ENCODE assay signal across 20 cellular contexts in genomic region chr15:68699124-68699880, GRCh38.
DNase-seq lines count a peak whose midpoint lies in the region; ATAC-seq, FAIRE-seq and TF ChIP-seq lines count a peak whose summit lies in the region.
"Had no signal": no experiment of that assay in that cellular context is flagged by ENCODE, and none has a peak within 500 bp of the region (broad histone marks: within the 10 kb centered on the region; RNA-seq: fewer than 3 reads in every experiment).

No MANE protein-coding gene starts in this region.

- H2BK20ac ChIP-seq in H1 (ENCODE audit: low read length), result 0 out of 2 replicates have a peak overlapping the region, but pooled peaks have one; percentile 72

- ATAC-seq in heart right ventricle (peak in 3 of 8 donors; percentile 2 to 16 (median 6)), GM18907 (IDR thresholded peaks at IDR 0.05; ENCODE audit: unreplicated experiment) (no peak)
- ATAC-seq: CD8-positive, alpha-beta T cell; foreskin keratinocyte; left lung; stimulated activated effector memory CD8-positive, alpha-beta T cell treated with anti-CD3 and anti-CD28 coated beads, Interleukin-12 subunit alpha, Interleukin-12 subunit beta, amount 100 ng/mL, for 72 hours had no signal

- peak overlapping the region; percentile 81; the same call in 1 of the 2 replicates for H2BK15ac ChIP-seq in H1 (ENCODE audit: low read length)

- TF ChIP-seq CTCF in heart right ventricle (IDR thresholded peaks at IDR 0.05), result no peak
- TF ChIP-seq CTCF in H1 (IDR thresholded peaks at IDR 0.05; ENCODE audit: control extremely low read depth in 1 of 3, insufficient read depth in 1 of 3, low read depth in 1 of 3, low read length in 3 of 3), result no peak
- TF ChIP-seq CTCF in osteoblast (IDR thresholded peaks at IDR 0.05; ENCODE audit: extremely low read depth, low read depth, low read length), result no peak

- FAIRE-seq in H1 (lab: Jason Lieb, UNC), result no peak
- FAIRE-seq: endothelial cell of umbilical vein had no signal

- H2AFZ ChIP-seq in H1 (ENCODE audit: low read length) (no peak overlapping the region), osteoblast (ENCODE audit: low read length) (no peak overlapping the region)

- no peak overlapping the region for H4K5ac ChIP-seq in H1 (ENCODE audit: insufficient read length, low read depth, low read length)

- H4K91ac ChIP-seq in H1 (replicated peaks; ENCODE audit: insufficient read length, low read length), result no peak overlapping the region

- H3K4me1 ChIP-seq in heart right ventricle, result peaks cover 23 to 62% (median 40%) of the 10 kb centered on the region in 9 donors
- H3K4me1 ChIP-seq in H1 (replicated peaks in 1 of 4; ENCODE audit: control insufficient read depth in 3 of 4, insufficient read depth in 4 of 4, low read length in 3 of 4), result peaks cover 2 to 24% (median 15%) of the 10 kb centered on the region in 4 experiments
- peaks cover 11% of the 10 kb centered on the region for H3K4me1 ChIP-seq in osteoblast (ENCODE audit: insufficient read depth, low read length)
- H3K4me1 ChIP-seq: foreskin keratinocyte had no signal

- H2BK12ac ChIP-seq in H1 (ENCODE audit: low read depth, low read length), result peak overlapping the region; percentile 96

- H2BK5ac ChIP-seq in H1 (ENCODE audit: low read depth, low read length), result peak overlapping the region; percentile 39; the same call in 1 of the 2 replicates

- H3K4me3 ChIP-seq in heart right ventricle (no peak overlapping the region), H1 (ENCODE audit: extremely low read depth in 1 of 4, insufficient read depth in 2 of 4, low read depth in 3 of 4, low read length in 4 of 4) (no peak overlapping the region), osteoblast (ENCODE audit: insufficient read depth, low read length) (no peak overlapping the region)
- H3K4me3 ChIP-seq: left lung, SJSA1 had no signal

- no peak overlapping the region for H3K4ac ChIP-seq in H1 (replicated peaks; ENCODE audit: insufficient read length, low read depth, low read length)

- H3K36me3 ChIP-seq in heart right ventricle (no peaks in the 10 kb centered on the region), H1 (ENCODE audit: control insufficient read depth in 2 of 4, insufficient read depth in 4 of 4, low read length in 3 of 4) (no peaks in the 10 kb centered on the region), osteoblast (ENCODE audit: insufficient read depth, low read length) (no peaks in the 10 kb centered on the region)
- H3K36me3 ChIP-seq: left lung, SJSA1 had no signal

- POLR2A ChIA-PET in H1 (lab: Charles Lee; ENCODE audit: partially characterized antibody), result no interaction called here

- H3K27me3 ChIP-seq in heart right ventricle, result no peaks in the 10 kb centered on the region
- 0 out of 7 replicates have a peak, but pooled peaks cover 0 to 3% (median 0%) of the 10 kb centered on the region in 4 experiments for H3K27me3 ChIP-seq in H1 (replicated peaks in 1 of 4; ENCODE audit: control insufficient read depth in 3 of 4, extremely low read depth in 1 of 4, insufficient read depth in 3 of 4, low read length in 3 of 4)
- H3K27me3 ChIP-seq in osteoblast (ENCODE audit: insufficient read depth, low read length), result no peaks in the 10 kb centered on the region
- H3K27me3 ChIP-seq: SJSA1 had no signal

- peaks cover 3% of the 10 kb centered on the region; the same call in 1 of the 2 replicates for H3K23me2 ChIP-seq in H1 (ENCODE audit: low read depth, low read length)

- peak overlapping the region; percentile 19; the same call in 1 of the 2 replicates for H3K18ac ChIP-seq in H1 (ENCODE audit: extremely low read depth, low read length)

- H3K23ac ChIP-seq in H1 (ENCODE audit: insufficient read length), result no peak overlapping the region

- H4K20me1 ChIP-seq in H1 (replicated peaks in 1 of 2; ENCODE audit: control insufficient read depth in 1 of 2, insufficient read depth in 2 of 2, low read length in 2 of 2) (no peaks in the 10 kb centered on the region), osteoblast (ENCODE audit: insufficient read depth, low read length) (no peaks in the 10 kb centered on the region)

- H3K9me3 ChIP-seq in heart right ventricle, result no peaks in the 10 kb centered on the region
- H3K9me3 ChIP-seq in H1 (ENCODE audit: insufficient read depth in 2 of 2, low read depth in 1 of 2, low read length in 1 of 2), result no peaks in the 10 kb centered on the region
- H3K9me3 ChIP-seq in osteoblast (ENCODE audit: low read depth, low read length), result no peaks in the 10 kb centered on the region
- H3K9me3 ChIP-seq: left lung had no signal

- H3K9ac ChIP-seq in H1 (replicated peaks in 1 of 4; ENCODE audit: extremely low read depth in 1 of 4, low read depth in 3 of 4, low read length in 3 of 4), result no peak overlapping the region; a peak in 1 of 7 replicates

- TF ChIP-seq EP300 in H1 (IDR thresholded peaks at IDR 0.05; ENCODE audit: borderline replicate concordance in 1 of 2, low read depth in 2 of 2, low read length in 2 of 2), result no peak

- CTCF ChIA-PET in H1 (lab: Charles Lee; ENCODE audit: partially characterized antibody), result interaction anchor here (1.1 to 4.5 kb wide), 3 partner anchors 24 to 176 kb away, joined by 3 to 35 read pairs (median 4); no protein-coding TSS in a partner anchor

- H3K79me2 ChIP-seq in H1 (ENCODE audit: control insufficient read depth in 1 of 2, insufficient read depth in 2 of 2, low read length in 2 of 2) (no peaks in the 10 kb centered on the region), osteoblast (ENCODE audit: insufficient read depth, low read length) (no peaks in the 10 kb centered on the region)

- peak overlapping the region in 8 of 10 donors; percentile 75 to 96 (median 91) for H3K27ac ChIP-seq in heart right ventricle
- no peak overlapping the region for H3K27ac ChIP-seq in H1 (ENCODE audit: low read depth, low read length)
- no peak overlapping the region for H3K27ac ChIP-seq in osteoblast (ENCODE audit: low read depth, low read length)
- H3K27ac ChIP-seq: foreskin keratinocyte, SJSA1 had no signal

- 81 to 84% methylated on average over 12 of the region's 12 CpGs for WGBS in heart right ventricle, 2 donors
- 87% methylated on average over 7 of the region's 12 CpGs; no CpG with 5 or more reads in 1 of the 2 experiments for WGBS in H1 (ENCODE audit: extremely low coverage in 1 of 2, insufficient coverage in 1 of 2, insufficient read length in 1 of 2, insufficient replicate concordance in 2 of 2, low coverage in 1 of 2, low lambda C conversion rate in 2 of 2, missing lambda C conversion rate in 1 of 2), 2 experiments

- no peak overlapping the region; the same call in 1 of the 2 replicates for H4K8ac ChIP-seq in H1 (ENCODE audit: extremely low read depth, insufficient read depth, low read length)

- no peak for TF ChIP-seq POLR2A in H1 (IDR thresholded peaks at IDR 0.05; ENCODE audit: control extremely low read depth in 1 of 2, low read depth in 2 of 2, low read length in 2 of 2)

- H3K4me2 ChIP-seq in H1 (ENCODE audit: insufficient read depth in 1 of 2, low read depth in 2 of 2, low read length in 2 of 2), result no peak overlapping the region
- no peak overlapping the region for H3K4me2 ChIP-seq in osteoblast (ENCODE audit: insufficient read depth, low read length)

- TF ChIP-seq RAD21 in H1 (IDR thresholded peaks at IDR 0.05 in 1 of 2, conservative IDR thresholded peaks at IDR 0.05 in 1 of 2; ENCODE audit: low read depth in 2 of 2, low read length in 2 of 2), result no peak

- no peaks in the 10 kb centered on the region for H3K79me1 ChIP-seq in H1 (ENCODE audit: low read depth, low read length)

- H3K56ac ChIP-seq in H1 (replicated peaks; ENCODE audit: insufficient read length, low read depth, low read length), result no peak overlapping the region

- 0 out of 2 replicates have a peak overlapping the region, but pooled peaks have one; percentile 93 for H2AK5ac ChIP-seq in H1 (ENCODE audit: low read depth, low read length)

- DNase-seq in heart right ventricle (no peak), cardiac septum (ENCODE audit: low spot score) (no peak), H1 (ENCODE audit: low read depth in 1 of 2, low spot score in 2 of 2) (no peak), osteoblast (ENCODE audit: insufficient read length, low spot score, missing footprints) (peak; percentile 56), NCI-H146 (lab: John Stamatoyannopoulos, UW) (no peak), GM19240 (ENCODE audit: insufficient read length, low spot score) (no peak)
- no peak for DNase-seq in stimulated activated CD4-positive, alpha-beta T cell treated with anti-CD3 and anti-CD28 coated beads, Interleukin-4, amount 100 ng/mL, for 24 hours
- DNase-seq: ACHN; activated CD4-positive, alpha-beta T cell treated with anti-CD3 and anti-CD28 coated beads for 1 hour; activated effector memory CD4-positive, alpha-beta T cell treated with Interleukin-2 at 50 U/mL for 16 hours; CD8-positive, alpha-beta T cell; foreskin keratinocyte; left lung; NCI-H1694 treated with DMSO at 0.1 percent for 48 hours; NCI-H446 treated with DMSO at 0.1 percent for 48 hours; stimulated activated CD4-positive, alpha-beta T cell treated with anti-CD3 and anti-CD28 coated beads, Interleukin-12 subunit alpha, Interleukin-12 subunit beta, amount 100 ng/mL, for 4 hours had no signal

- no peak overlapping the region for H3K14ac ChIP-seq in H1 (ENCODE audit: insufficient read length)

- no peak overlapping the region for H2BK120ac ChIP-seq in H1 (replicated peaks; ENCODE audit: low read depth, low read length)

- intact Hi-C loops in heart right ventricle (cut with DNase I) (no loop called here), cardiac septum (cut with DNase I) (no loop called here)

TF ChIP-seq in H1, 55 proteins besides CTCF, POLR2A, EP300 and RAD21:
- TF ChIP-seq TBP (IDR thresholded peaks at IDR 0.05; ENCODE audit: low read depth, low read length) (no peak), MAFK (IDR thresholded peaks at IDR 0.05; ENCODE audit: low read depth, low read length) (no peak), KDM1A (IDR thresholded peaks at IDR 0.05; ENCODE audit: borderline replicate concordance, low read length) (no peak), ZNF274 (IDR thresholded peaks at IDR 0.05; ENCODE audit: borderline replicate concordance, extremely low read depth, low read length) (no peak), SP1 (IDR thresholded peaks at IDR 0.05; ENCODE audit: low read depth, low read length) (no peak)
- TF ChIP-seq, protein P1, sequence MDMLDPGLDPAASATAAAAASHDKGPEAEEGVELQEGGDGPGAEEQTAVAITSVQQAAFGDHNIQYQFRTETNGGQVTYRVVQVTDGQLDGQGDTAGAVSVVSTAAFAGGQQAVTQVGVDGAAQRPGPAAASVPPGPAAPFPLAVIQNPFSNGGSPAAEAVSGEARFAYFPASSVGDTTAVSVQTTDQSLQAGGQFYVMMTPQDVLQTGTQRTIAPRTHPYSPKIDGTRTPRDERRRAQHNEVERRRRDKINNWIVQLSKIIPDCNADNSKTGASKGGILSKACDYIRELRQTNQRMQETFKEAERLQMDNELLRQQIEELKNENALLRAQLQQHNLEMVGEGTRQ (IDR thresholded peaks at IDR 0.05; ENCODE audit: low read length), result no peak

Comparison
In these comparisons a context has a peak if more than half of its experiments do, and no peak if none do; other contexts are left out.
1. H3K27ac ChIP-seq: peak in heart right ventricle (8 of 10); none in H1 (single experiment) and osteoblast (single experiment).